In genomic region chr19:30233375-30233774, GRCh38 we compare ENCODE assay signal across 29 cellular contexts.
"Had no signal": no experiment of that assay in that cellular context is flagged by ENCODE, and none has a peak within 500 bp of the region (broad histone marks: within the 10 kb centered on the region; RNA-seq: fewer than 3 reads in every experiment).

No MANE protein-coding gene starts in this region.

- H3K9me3 ChIP-seq: colonic mucosa, esophagus muscularis mucosa, esophagus squamous epithelium, gastrocnemius medialis, gastroesophageal sphincter, heart left ventricle, heart right ventricle had no signal

- ATAC-seq: effector memory CD8-positive, alpha-beta T cell; esophagus mucosa; foreskin keratinocyte; gastrocnemius medialis; gastroesophageal sphincter; heart left ventricle; heart right ventricle had no signal

- H3K9me3 Mint-ChIP-seq: dendritic cell treated with granulocyte-macrophage colony-stimulating factor and Interleukin-4, amounts not matched to agents 40 ng/mL and 50 ng/mL, for 4 days; effector memory CD8-positive, alpha-beta T cell; endodermal cell had no signal

- DNase-seq: colonic mucosa; cortex of kidney; dermis blood vessel endothelial cell; dorsolateral prefrontal cortex; effector CD4-positive, alpha-beta T cell; effector CD8-positive, alpha-beta T cell; effector memory CD4-positive, alpha-beta T cell; effector memory CD8-positive, alpha-beta T cell; endodermal cell; erythroblast; esophagus squamous epithelium; foreskin fibroblast; foreskin keratinocyte; foreskin melanocyte; gastrocnemius medialis; glutamatergic neuron; head of caudate nucleus; heart left ventricle; heart right ventricle had no signal

- H3K4me2 ChIP-seq: hepatocyte had no signal

- H3K27ac Mint-ChIP-seq: dendritic cell treated with granulocyte-macrophage colony-stimulating factor and Interleukin-4, amounts not matched to agents 40 ng/mL and 50 ng/mL, for 4 days; effector memory CD8-positive, alpha-beta T cell; endodermal cell had no signal

- H3K4me3 ChIP-seq: colonic mucosa, coronary artery, esophagus muscularis mucosa, esophagus squamous epithelium, gastrocnemius medialis, gastroesophageal sphincter, heart left ventricle, heart right ventricle, hepatocyte had no signal

- H3K27ac ChIP-seq: colonic mucosa, coronary artery, epithelial cell of prostate, esophagus muscularis mucosa, foreskin keratinocyte, gastrocnemius medialis, gastroesophageal sphincter, heart left ventricle, heart right ventricle, hepatocyte had no signal

- H3K4me3 Mint-ChIP-seq: dendritic cell treated with granulocyte-macrophage colony-stimulating factor and Interleukin-4, amounts not matched to agents 40 ng/mL and 50 ng/mL, for 4 days; effector memory CD8-positive, alpha-beta T cell; endodermal cell had no signal

- FAIRE-seq: endometrium, endothelial cell of umbilical vein, frontal cortex had no signal

- H2AFZ ChIP-seq: hepatocyte had no signal

- H3K4me1 ChIP-seq: colonic mucosa, foreskin keratinocyte had no signal

- H3K36me3 ChIP-seq: colonic mucosa, esophagus muscularis mucosa, esophagus squamous epithelium, gastrocnemius medialis, gastroesophageal sphincter, heart left ventricle, heart right ventricle had no signal
